ENCODE assay signal across 18 cellular contexts in genomic region chr12:86948851-86949250, GRCh38.
"Had no signal": no experiment of that assay in that cellular context is flagged by ENCODE, and none has a peak within 500 bp of the region (broad histone marks: within the 10 kb centered on the region; RNA-seq: fewer than 3 reads in every experiment).

No MANE protein-coding gene starts in this region.

- H3K27me3 ChIP-seq: colonic mucosa, esophagus squamous epithelium, tibial artery, uterus had no signal

- H3K36me3 ChIP-seq: colonic mucosa, esophagus squamous epithelium, tibial artery, uterus had no signal

- ATAC-seq: activated naive CD8-positive, alpha-beta T cell treated with anti-CD3 and anti-CD28 coated beads, Interleukin-2, amount 50 U/mL, for 24 hours; activated T-helper 17 cell treated with anti-CD3 and anti-CD28 coated beads, Interleukin-2, amount 50 U/mL, for 72 hours; left ventricle myocardium superior; naive thymus-derived CD8-positive, alpha-beta T cell had no signal

- H3K27ac ChIP-seq: colonic mucosa, esophagus squamous epithelium, tibial artery, uterus, VCaP had no signal

- H3K4me1 ChIP-seq: colonic mucosa, esophagus squamous epithelium, tibial artery, uterus had no signal

- DNase-seq: activated CD4-positive, alpha-beta T cell treated with anti-CD3 and anti-CD28 coated beads for 1 hour; activated CD4-positive, alpha-beta T cell treated with anti-CD3 and anti-CD28 coated beads, Interleukin-2, amount 50 U/mL, for 48 hours; activated naive CD4-positive, alpha-beta T cell treated with anti-CD3 and anti-CD28 coated beads for 36 hours; activated naive CD8-positive, alpha-beta T cell treated with anti-CD3 and anti-CD28 coated beads, Interleukin-2, amount 50 U/mL, for 24 hours; caudate nucleus; colonic mucosa; effector CD4-positive, alpha-beta T cell; esophagus squamous epithelium; hippocampal formation; left ventricle myocardium superior; naive thymus-derived CD8-positive, alpha-beta T cell; stimulated activated CD4-positive, alpha-beta T cell treated with anti-CD3 and anti-CD28 coated beads, Interleukin-4, amount 100 ng/mL, for 24 hours; stimulated activated naive CD4-positive, alpha-beta T cell; T-helper 1 cell; tibial artery; uterus had no signal

- H3K4me3 ChIP-seq: colonic mucosa, esophagus squamous epithelium, tibial artery, uterus had no signal

- H3K9me3 ChIP-seq: colonic mucosa, esophagus squamous epithelium, tibial artery, uterus had no signal
